1 cellular context compared by ENCODE assay signal in genomic region chr7:99558306-99559275, GRCh38.
TF ChIP-seq lines count a peak whose summit lies in the region.

A gene with protein sequence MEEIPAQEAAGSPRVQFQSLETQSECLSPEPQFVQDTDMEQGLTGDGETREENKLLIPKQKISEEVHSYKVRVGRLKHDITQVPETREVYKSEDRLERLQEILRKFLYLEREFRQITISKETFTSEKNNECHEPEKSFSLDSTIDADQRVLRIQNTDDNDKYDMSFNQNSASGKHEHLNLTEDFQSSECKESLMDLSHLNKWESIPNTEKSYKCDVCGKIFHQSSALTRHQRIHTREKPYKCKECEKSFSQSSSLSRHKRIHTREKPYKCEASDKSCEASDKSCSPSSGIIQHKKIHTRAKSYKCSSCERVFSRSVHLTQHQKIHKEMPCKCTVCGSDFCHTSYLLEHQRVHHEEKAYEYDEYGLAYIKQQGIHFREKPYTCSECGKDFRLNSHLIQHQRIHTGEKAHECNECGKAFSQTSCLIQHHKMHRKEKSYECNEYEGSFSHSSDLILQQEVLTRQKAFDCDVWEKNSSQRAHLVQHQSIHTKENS (plus strand): TSS chr7:99558642. CDS start chr7:99560560, 1,918 bp downstream.

TF ChIP-seq in HCT116, 20 proteins besides CTCF, POLR2A, EP300 and RAD21 (continued from another document):
- no peak for TF ChIP-seq EZH2phosphoT487 (IDR thresholded peaks at IDR 0.05; ENCODE audit: borderline replicate concordance)
- peak; percentile 95 for TF ChIP-seq ZFX (IDR thresholded peaks at IDR 0.05)
